In genomic region chr11:29022676-29023075, GRCh38 we compare ENCODE assay signal across 1 cellular context.
TF ChIP-seq lines count a peak whose summit lies in the region.

No MANE protein-coding gene starts in this region.

TF ChIP-seq in H1, 55 proteins besides CTCF, POLR2A, EP300 and RAD21:
- TF ChIP-seq POLR2AphosphoS5 (IDR thresholded peaks at IDR 0.05; ENCODE audit: low read depth, low read length) (no peak), RNF2 (IDR thresholded peaks at IDR 0.05; ENCODE audit: borderline replicate concordance, low read depth, low read length, missing control alignments, poor library complexity, severe bottlenecking) (no peak), SP1 (IDR thresholded peaks at IDR 0.05; ENCODE audit: low read depth, low read length) (no peak), TEAD4 (IDR thresholded peaks at IDR 0.05; ENCODE audit: low read depth, low read length) (no peak), SUZ12 (IDR thresholded peaks at IDR 0.05; ENCODE audit: low read length) (no peak), CHD1 (IDR thresholded peaks at IDR 0.05; ENCODE audit: low read depth, low read length) (no peak), RXRA (IDR thresholded peaks at IDR 0.05; ENCODE audit: insufficient read depth, low read depth, low read length) (no peak), CHD7 (IDR thresholded peaks at IDR 0.05; ENCODE audit: insufficient replicate concordance, low read length) (no peak), NRF1 (IDR thresholded peaks at IDR 0.05; ENCODE audit: low read depth, low read length) (no peak), HDAC2 (IDR thresholded peaks at IDR 0.05; ENCODE audit: borderline replicate concordance in 1 of 2, low read depth in 2 of 2, low read length in 2 of 2) (no peak), USF2 (IDR thresholded peaks at IDR 0.05; ENCODE audit: low read length) (no peak), CTBP2 (IDR thresholded peaks at IDR 0.05; ENCODE audit: borderline replicate concordance, insufficient read depth, insufficient read length, low read length) (no peak), TAF1 (IDR thresholded peaks at IDR 0.05; ENCODE audit: low read depth, low read length) (no peak), JUND (IDR thresholded peaks at IDR 0.05; ENCODE audit: low read length) (no peak), TBP (IDR thresholded peaks at IDR 0.05; ENCODE audit: low read depth, low read length) (no peak), CEBPB (IDR thresholded peaks at IDR 0.05; ENCODE audit: low read depth, low read length) (no peak), HDAC6 (IDR thresholded peaks at IDR 0.05; ENCODE audit: low read depth, low read length) (no peak), CHD2 (IDR thresholded peaks at IDR 0.05; ENCODE audit: low read length) (no peak), POU5F1 (IDR thresholded peaks at IDR 0.05; ENCODE audit: low read depth, low read length) (no peak)
TF ChIP-seq in H1: peak in this region for 0.
